8 cellular contexts compared by ENCODE assay signal in genomic region chr2:54329482-54330225, GRCh38.
DNase-seq lines count a peak whose midpoint lies in the region; ATAC-seq, FAIRE-seq and TF ChIP-seq lines count a peak whose summit lies in the region.

No MANE protein-coding gene starts in this region.

- H3K9me3 Mint-ChIP-seq in activated T-cell treated with anti-CD3 and anti-CD28 coated beads, Interleukin-2, amount 50 U/mL, for 24 hours, result peaks cover 6% of the 10 kb centered on the region

- FAIRE-seq in HTR-8/SVneo (lab: Jason Lieb, UNC), result no peak

- no peak overlapping the region for H3K27ac Mint-ChIP-seq in activated T-cell treated with anti-CD3 and anti-CD28 coated beads, Interleukin-2, amount 50 U/mL, for 24 hours

- ATAC-seq in RWPE2 (ENCODE audit: low read depth) (no peak), omental fat pad (ENCODE audit: low FRiP score) (no peak)

- H3K4me3 ChIP-seq in RWPE2 (ENCODE audit: severe bottlenecking), result peak overlapping the region; percentile 44
- H3K4me3 ChIP-seq in skeletal muscle cell (ENCODE audit: low read depth, low read length), result peak overlapping the region; percentile 75

- H3K27ac ChIP-seq in RWPE2 (ENCODE audit: poor library complexity, severe bottlenecking), result no peak overlapping the region

- peaks cover 4% of the 10 kb centered on the region for H3K4me1 ChIP-seq in RWPE2 (ENCODE audit: insufficient read depth, poor library complexity, severe bottlenecking)

- H3K9me3 ChIP-seq in RWPE2 (ENCODE audit: severe bottlenecking), result no peaks in the 10 kb centered on the region

- no peaks in the 10 kb centered on the region for H3K36me3 ChIP-seq in RWPE2 (ENCODE audit: low read depth)

- no peak for TF ChIP-seq CTCF in RWPE2 (IDR thresholded peaks at IDR 0.05; ENCODE audit: poor library complexity, severe bottlenecking)
- TF ChIP-seq CTCF in omental fat pad (IDR thresholded peaks at IDR 0.05), result no peak

- no peaks in the 10 kb centered on the region for H3K36me3 Mint-ChIP-seq in activated T-cell treated with anti-CD3 and anti-CD28 coated beads, Interleukin-2, amount 50 U/mL, for 24 hours (ENCODE audit: low read depth)

- H3K27me3 ChIP-seq in RWPE2 (ENCODE audit: insufficient read depth, poor library complexity, severe bottlenecking), result no peaks in the 10 kb centered on the region

- H3K4me1 Mint-ChIP-seq in activated T-cell treated with anti-CD3 and anti-CD28 coated beads, Interleukin-2, amount 50 U/mL, for 24 hours (ENCODE audit: low read depth), result peaks cover 16% of the 10 kb centered on the region

- peaks cover 33% of the 10 kb centered on the region for H3K27me3 Mint-ChIP-seq in activated T-cell treated with anti-CD3 and anti-CD28 coated beads, Interleukin-2, amount 50 U/mL, for 24 hours

- DNase-seq in activated T-cell treated with anti-CD3 and anti-CD28 coated beads, Interleukin-2, amount 50 U/mL, for 24 hours, result no peak
- DNase-seq in activated T-cell treated with anti-CD3 and anti-CD28 coated beads for 4 hours (no peak), RWPE2 (ENCODE audit: low spot score) (no peak), fibroblast of peridontal ligament (ENCODE audit: extremely low read depth) (peak; percentile 63), skeletal muscle cell (ENCODE audit: low read depth) (no peak), HTR-8/SVneo (ENCODE audit: insufficient read length, low spot score) (no peak), omental fat pad (ENCODE audit: low spot score) (no peak)
- no peak for DNase-seq in stimulated activated CD4-positive, alpha-beta T cell treated with anti-CD3 and anti-CD28 coated beads, Interleukin-4, amount 100 ng/mL, for 1 hour

- peak overlapping the region; percentile 78 for H3K4me3 Mint-ChIP-seq in activated T-cell treated with anti-CD3 and anti-CD28 coated beads, Interleukin-2, amount 50 U/mL, for 24 hours
